ENCODE assay signal across 2 cellular contexts in genomic region chr1:233718057-233718456, GRCh38.
TF ChIP-seq lines count a peak whose summit lies in the region.

No MANE protein-coding gene starts in this region.

TF ChIP-seq in HepG2, 621 proteins besides CTCF, POLR2A, EP300 and RAD21:
- TF ChIP-seq ARID5B (CRISPR knock-in tag; IDR thresholded peaks at IDR 0.05) (no peak), MAFF (IDR thresholded peaks at IDR 0.05; ENCODE audit: low read depth, low read length) (peak; percentile 77), MAFK (conservative IDR thresholded peaks at IDR 0.05 in 1 of 2, IDR thresholded peaks at IDR 0.05 in 1 of 2; ENCODE audit: low read length in 2 of 2) (peak; percentile 77 to 88)
TF ChIP-seq in HepG2: peak in this region for 2.

TF ChIP-seq in IMR-90, 13 proteins besides CTCF, POLR2A, EP300 and RAD21:
- no peak for TF ChIP-seq RFX5 (IDR thresholded peaks at IDR 0.05; ENCODE audit: low read depth, low read length)
- peak; percentile 70 for TF ChIP-seq MAFK (IDR thresholded peaks at IDR 0.05; ENCODE audit: low read depth, low read length)
- TF ChIP-seq MAZ (IDR thresholded peaks at IDR 0.05; ENCODE audit: borderline replicate concordance, low read depth, low read length): no peak
- TF ChIP-seq ELK1 (IDR thresholded peaks at IDR 0.05; ENCODE audit: borderline replicate concordance, low read depth, low read length): no peak
